11 cellular contexts compared by ENCODE assay signal in genomic region chr12:94930772-94931171, GRCh38.
"Had no signal": no experiment of that assay in that cellular context is flagged by ENCODE, and none has a peak within 500 bp of the region (broad histone marks: within the 10 kb centered on the region; RNA-seq: fewer than 3 reads in every experiment).

No MANE protein-coding gene starts in this region.

- H3K36me3 ChIP-seq: HAP-1 had no signal

- ATAC-seq: GM23338, HCT116 had no signal

- H3K9ac ChIP-seq: GM23248 had no signal

- H3K9me3 ChIP-seq: HAP-1 had no signal

- H3K4me3 ChIP-seq: GM23248, GM23338, HAP-1 had no signal

- H3K4me1 ChIP-seq: HAP-1 had no signal

- H3K4me2 ChIP-seq: GM23338 had no signal

- FAIRE-seq: H1, H54 had no signal

- DNase-seq: GM23248, GOT3, H7, H9, HCEC 1CT, HFFc6 had no signal

- H2AFZ ChIP-seq: GM23248, GM23338 had no signal

- H3K27ac ChIP-seq: GM23248 had no signal
